8 cellular contexts compared by ENCODE assay signal in genomic region chr7:32998363-32999171, GRCh38. TPM values are rescaled to one million over a fixed set of nuclear protein-coding genes. Genes with fewer than 3 reads are reported as not detected.
DNase-seq lines count a peak whose midpoint lies in the region; ATAC-seq, FAIRE-seq and TF ChIP-seq lines count a peak whose summit lies in the region.
"Not testable (repeated sequence)": the region's sequence is repeated elsewhere in the genome, so short reads cannot be mapped to it uniquely, and the experiment has no call there.

No MANE protein-coding gene starts in this region.

- H2AK5ac ChIP-seq in H1 (ENCODE audit: low read depth, low read length) = not testable (repeated sequence)

- not testable (repeated sequence) for TF ChIP-seq RAD21 in H1 (IDR thresholded peaks at IDR 0.05 in 1 of 2, conservative IDR thresholded peaks at IDR 0.05 in 1 of 2; ENCODE audit: low read depth in 2 of 2, low read length in 2 of 2)

- peak overlapping the region; percentile 40; the same call in 1 of the 2 replicates for H3K27ac ChIP-seq in VCaP
- not testable (repeated sequence) for H3K27ac ChIP-seq in H1 (ENCODE audit: low read depth, low read length)
- H3K27ac ChIP-seq in rectal smooth muscle tissue (ENCODE audit: low read depth, low read length) = peak overlapping the region; percentile 79

- ATAC-seq in GM18907 (IDR thresholded peaks at IDR 0.05; ENCODE audit: unreplicated experiment) (peak; percentile 80), HG03095 (IDR thresholded peaks at IDR 0.05; ENCODE audit: unreplicated experiment) (peak; percentile 51), left colon (peak; percentile 93)

- not testable (repeated sequence) for H3K18ac ChIP-seq in H1 (ENCODE audit: extremely low read depth, low read length)

- not testable (repeated sequence) for H3K4me3 ChIP-seq in H1 (ENCODE audit: extremely low read depth in 1 of 4, insufficient read depth in 2 of 4, low read depth in 3 of 4, low read length in 4 of 4)
- peak overlapping the region; percentile 27 for H3K4me3 ChIP-seq in rectal smooth muscle tissue (ENCODE audit: low read length)

- not testable (repeated sequence) for H3K9ac ChIP-seq in H1 (replicated peaks in 1 of 4; ENCODE audit: extremely low read depth in 1 of 4, low read depth in 3 of 4, low read length in 3 of 4); rectal smooth muscle tissue (ENCODE audit: low read length)

- H4K91ac ChIP-seq in H1 (replicated peaks; ENCODE audit: insufficient read length, low read length) = not testable (repeated sequence)

- not testable (repeated sequence) for H4K20me1 ChIP-seq in H1 (replicated peaks in 1 of 2; ENCODE audit: control insufficient read depth in 1 of 2, insufficient read depth in 2 of 2, low read length in 2 of 2)

- H3K23ac ChIP-seq in H1 (ENCODE audit: insufficient read length) = not testable (repeated sequence)

- H3K14ac ChIP-seq in H1 (ENCODE audit: insufficient read length) = not testable (repeated sequence)

- FAIRE-seq in H1 (lab: Jason Lieb, UNC) = not testable (repeated sequence)

- not testable (repeated sequence) for H4K8ac ChIP-seq in H1 (ENCODE audit: extremely low read depth, insufficient read depth, low read length)

- not testable (repeated sequence) for H3K79me2 ChIP-seq in H1 (ENCODE audit: control insufficient read depth in 1 of 2, insufficient read depth in 2 of 2, low read length in 2 of 2)

- H2BK15ac ChIP-seq in H1 (ENCODE audit: low read length) = not testable (repeated sequence)

- WGBS in H1 (ENCODE audit: extremely low coverage in 1 of 2, insufficient coverage in 1 of 2, insufficient read length in 1 of 2, insufficient replicate concordance in 2 of 2, low coverage in 1 of 2, low lambda C conversion rate in 2 of 2, missing lambda C conversion rate in 1 of 2), 2 experiments = 43% methylated on average over 13 of the region's 14 CpGs; no CpG with 5 or more reads in 1 of the 2 experiments

- not testable (repeated sequence) for H3K4me1 ChIP-seq in H1 (replicated peaks in 1 of 4; ENCODE audit: control insufficient read depth in 3 of 4, insufficient read depth in 4 of 4, low read length in 3 of 4); rectal smooth muscle tissue (ENCODE audit: control insufficient read depth, insufficient read depth, low read length)

- H3K56ac ChIP-seq in H1 (replicated peaks; ENCODE audit: insufficient read length, low read depth, low read length) = not testable (repeated sequence)

- H2BK20ac ChIP-seq in H1 (ENCODE audit: low read length) = not testable (repeated sequence)

- H3K23me2 ChIP-seq in H1 (ENCODE audit: low read depth, low read length) = not testable (repeated sequence)

- not testable (repeated sequence) for TF ChIP-seq EP300 in H1 (IDR thresholded peaks at IDR 0.05; ENCODE audit: borderline replicate concordance in 1 of 2, low read depth in 2 of 2, low read length in 2 of 2)

- H2AFZ ChIP-seq in H1 (ENCODE audit: low read length) = peak overlapping the region; percentile 39; the same call in 1 of the 2 replicates

- not testable (repeated sequence) for H3K79me1 ChIP-seq in H1 (ENCODE audit: low read depth, low read length)

- H3K9me3 ChIP-seq in H1 (ENCODE audit: insufficient read depth in 2 of 2, low read depth in 1 of 2, low read length in 1 of 2) = not testable (repeated sequence)

- intact Hi-C loops in left colon (cut with DNase I, micrococcal nuclease) = not testable (repeated sequence)

- DNase-seq in AG08395 (ENCODE audit: low spot score) = peak; percentile 37
- peak; percentile 69 for DNase-seq in NCI-H2107 treated with DMSO at 0.1 percent for 48 hours (lab: John Stamatoyannopoulos, UW; ENCODE audit: unreplicated experiment)
- DNase-seq in H1 (ENCODE audit: low read depth in 1 of 2, low spot score in 2 of 2) = peak in 1 of 2 experiments; percentile 56
- peak; percentile 54 to 82 for DNase-seq in left colon

- H3K4me2 ChIP-seq in H1 (ENCODE audit: insufficient read depth in 1 of 2, low read depth in 2 of 2, low read length in 2 of 2) = peak overlapping the region; percentile 19 to 42; a peak in 2 of 4 replicates

- not testable (repeated sequence) for H4K5ac ChIP-seq in H1 (ENCODE audit: insufficient read length, low read depth, low read length)

- CTCF ChIA-PET in H1 (lab: Charles Lee; ENCODE audit: partially characterized antibody) = not testable (repeated sequence)

- POLR2A ChIA-PET in H1 (lab: Charles Lee; ENCODE audit: partially characterized antibody) = not testable (repeated sequence)

- H3K27me3 ChIP-seq in H1 (replicated peaks in 1 of 4; ENCODE audit: control insufficient read depth in 3 of 4, extremely low read depth in 1 of 4, insufficient read depth in 3 of 4, low read length in 3 of 4); rectal smooth muscle tissue (ENCODE audit: control insufficient read depth, insufficient read depth, low read length): not testable (repeated sequence)

- not testable (repeated sequence) for H3K4ac ChIP-seq in H1 (replicated peaks; ENCODE audit: insufficient read length, low read depth, low read length)

- not testable (repeated sequence) for H2BK120ac ChIP-seq in H1 (replicated peaks; ENCODE audit: low read depth, low read length)

- not testable (repeated sequence) for TF ChIP-seq CTCF in VCaP (conservative IDR thresholded peaks at IDR 0.05); H1 (IDR thresholded peaks at IDR 0.05; ENCODE audit: control extremely low read depth in 1 of 3, insufficient read depth in 1 of 3, low read depth in 1 of 3, low read length in 3 of 3)

- not testable (repeated sequence) for TF ChIP-seq POLR2A in H1 (IDR thresholded peaks at IDR 0.05; ENCODE audit: control extremely low read depth in 1 of 2, low read depth in 2 of 2, low read length in 2 of 2)

- H3K36me3 ChIP-seq in H1 (ENCODE audit: control insufficient read depth in 2 of 4, insufficient read depth in 4 of 4, low read length in 3 of 4); rectal smooth muscle tissue (ENCODE audit: control insufficient read depth, insufficient read depth, low read length): not testable (repeated sequence)

- H2BK5ac ChIP-seq in H1 (ENCODE audit: low read depth, low read length) = not testable (repeated sequence)

- not testable (repeated sequence) for H2BK12ac ChIP-seq in H1 (ENCODE audit: low read depth, low read length)

RNA-seq across cellular contexts. Expression of gene FKBP9, which starts 41.3 kb away (rescaled TPM):
- 9.9 and 10.1 TPM in 2 replicates for total RNA-seq in H1 (2021; fragmentation: NEBNext Ultra II Directional; extraction: Animal tissue kit (Norgen Biotek cat#: 25700))
- polyA plus RNA-seq in H1 (2011; rRNA removed) = 7.2 and 7.9 TPM in 2 replicates
- 5.5 TPM for polyA plus RNA-seq in H1 (2011; cell fraction: cytosol; rRNA removed)
- polyA plus RNA-seq in H1 (2011; cell fraction: nucleus; rRNA removed) = 4.8 TPM
- polyA plus RNA-seq in H1 (2012, experiment 1 of 2) = 9.6 to 11.3 TPM (median 10.4 TPM) in 4 replicates
- polyA plus RNA-seq in H1 (2012, experiment 2 of 2) = 2.3 TPM
- polyA plus RNA-seq in H1 (2013, experiment 1 of 2) = 9.8 TPM
- polyA plus RNA-seq in H1 (2013, experiment 2 of 2) = 10.3 TPM
- polyA minus RNA-seq in H1 (2011; rRNA and poly(A)+ RNA removed) = 7.8 and 17.5 TPM in 2 replicates
- polyA minus RNA-seq in H1 (2011; cell fraction: cytosol; rRNA and poly(A)+ RNA removed) = 10.3 TPM
- 10.6 TPM for polyA minus RNA-seq in H1 (2011; cell fraction: nucleus; rRNA and poly(A)+ RNA removed)
- 100 to 1,000 TPM in 1 of 2 donors, 10 to 100 TPM in 1; 89.5 to 136 TPM for total RNA-seq in left colon
